In the genomic region with DNA sequence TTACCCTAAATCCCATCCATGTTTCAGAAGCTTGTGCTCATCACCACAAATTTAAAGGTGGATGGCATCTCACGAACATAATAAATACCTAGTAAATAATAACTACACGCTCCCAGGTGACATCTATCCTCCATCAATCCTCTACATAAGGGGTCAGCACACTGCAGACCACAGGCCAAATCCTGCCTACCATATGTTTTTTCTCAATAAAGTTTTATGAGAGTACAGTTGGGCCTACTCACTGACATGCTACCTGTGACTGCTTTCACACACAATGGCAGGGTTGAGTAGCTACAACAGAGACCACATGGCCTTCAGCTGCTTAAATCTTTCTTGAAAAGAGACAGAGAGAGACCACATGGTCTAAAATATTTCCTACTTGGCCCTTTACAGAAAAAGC, we compare ENCODE assay signal across 1 cellular context.
TF ChIP-seq lines count a peak whose summit lies in the region.

No MANE protein-coding gene starts in this region.

TF ChIP-seq in GM12878, 131 proteins besides CTCF, POLR2A, EP300 and RAD21 (continued from another document):
- peak; percentile 73 for TF ChIP-seq ZBTB40 (IDR thresholded peaks at IDR 0.05; ENCODE audit: borderline replicate concordance)
- TF ChIP-seq ZNF24 (IDR thresholded peaks at IDR 0.05) = no peak
